Comparison of ENCODE assay signal across 25 cellular contexts in genomic region chr6:16965679-16966078, GRCh38.
"Had no signal": no experiment of that assay in that cellular context is flagged by ENCODE, and none has a peak within 500 bp of the region (broad histone marks: within the 10 kb centered on the region; RNA-seq: fewer than 3 reads in every experiment).

No MANE protein-coding gene starts in this region.

- H3K36me3 ChIP-seq: brain microvascular endothelial cell, cardiac muscle cell, Peyer's patch, SJCRH30 had no signal

- H3K27me3 ChIP-seq: brain microvascular endothelial cell, cardiac muscle cell, Peyer's patch, SJCRH30 had no signal

- H3K9me3 Mint-ChIP-seq: activated CD4-positive, alpha-beta memory T cell treated with anti-CD3 and anti-CD28 coated beads, Interleukin-2, amount 10 ng/mL, durations not matched to agents 7 days and 5 days; activated naive CD4-positive, alpha-beta T cell treated with anti-CD3 and anti-CD28 coated beads for 36 hours; activated T-helper 17 cell treated with anti-CD3 and anti-CD28 coated beads, Interleukin-2, amount 50 U/mL, for 72 hours had no signal

- H3K4me3 ChIP-seq: cardiac muscle cell had no signal

- H3K27ac Mint-ChIP-seq: activated CD4-positive, alpha-beta memory T cell treated with anti-CD3 and anti-CD28 coated beads, Interleukin-2, amount 10 ng/mL, durations not matched to agents 7 days and 5 days; activated CD4-positive, alpha-beta T cell treated with anti-CD3 and anti-CD28 coated beads for 36 hours; activated naive CD4-positive, alpha-beta T cell treated with anti-CD3 and anti-CD28 coated beads for 36 hours; activated naive CD8-positive, alpha-beta T cell; activated T-helper 17 cell treated with anti-CD3 and anti-CD28 coated beads, Interleukin-2, amount 50 U/mL, for 72 hours; T-helper 17 cell had no signal

- DNase-seq: activated CD4-positive, alpha-beta memory T cell treated with anti-CD3 and anti-CD28 coated beads, Interleukin-2, amount 10 ng/mL, durations not matched to agents 7 days and 5 days; activated CD4-positive, alpha-beta T cell treated with anti-CD3 and anti-CD28 coated beads for 36 hours; activated CD4-positive, alpha-beta T cell treated with anti-CD3 and anti-CD28 coated beads, Interleukin-2, amount 50 U/mL, for 1 hour; activated gamma-delta T cell; activated naive CD4-positive, alpha-beta T cell treated with anti-CD3 and anti-CD28 coated beads for 36 hours; activated T-cell treated with anti-CD3 and anti-CD28 coated beads for 4 hours; activated T-cell treated with anti-CD3 and anti-CD28 coated beads, Interleukin-2, amount 50 U/mL, for 48 hours; brain microvascular endothelial cell; MM.1S; NCI-H1105; NCI-H1436; NCI-H1694 treated with DMSO at 0.1 percent for 48 hours; NCI-H2081; NCI-H510A treated with DMSO at 0.1 percent for 48 hours; NCI-H69; NK-92 treated with Interleukin-12 subunit alpha and Interleukin-12 subunit beta, amount 100 ng/mL, for 24 hours; Peyer's patch; Right ventricle myocardium superior; SJCRH30; T-helper 17 cell; T-helper 9 cell had no signal

- H3K27ac ChIP-seq: brain microvascular endothelial cell, cardiac muscle cell, KMS-11, Peyer's patch, SJCRH30 had no signal

- H3K9ac ChIP-seq: KMS-11 had no signal

- H3K9me3 ChIP-seq: Peyer's patch, SJCRH30 had no signal

- H3K4me1 ChIP-seq: SJCRH30 had no signal

- H3K4me3 Mint-ChIP-seq: activated CD4-positive, alpha-beta memory T cell treated with anti-CD3 and anti-CD28 coated beads, Interleukin-2, amount 10 ng/mL, durations not matched to agents 7 days and 5 days; activated CD4-positive, alpha-beta T cell treated with anti-CD3 and anti-CD28 coated beads for 36 hours; activated naive CD4-positive, alpha-beta T cell treated with anti-CD3 and anti-CD28 coated beads for 36 hours; activated naive CD8-positive, alpha-beta T cell; activated T-helper 17 cell treated with anti-CD3 and anti-CD28 coated beads, Interleukin-2, amount 50 U/mL, for 72 hours; T-helper 17 cell had no signal
